In genomic region chr10:100743626-100744135, GRCh38 we compare ENCODE assay signal across 8 cellular contexts. TPM values are rescaled to one million over a fixed set of nuclear protein-coding genes. Genes with fewer than 3 reads are reported as not detected.
A peak's percentile ranks its signal among the peaks of the same experiment; 100 is the strongest.
DNase-seq lines count a peak whose midpoint lies in the region; ATAC-seq, FAIRE-seq and TF ChIP-seq lines count a peak whose summit lies in the region.

No MANE protein-coding gene starts in this region.

- no peaks in the 10 kb centered on the region for H3K79me2 ChIP-seq in endothelial cell of umbilical vein (ENCODE audit: control insufficient read depth, insufficient read depth, low read length)

- peaks cover 0 to 15% of the 10 kb centered on the region in 2 donors for H3K36me3 Mint-ChIP-seq in naive B cell

- peaks cover 0 to 7% (median 0%) of the 10 kb centered on the region in 7 donors for H3K9me3 Mint-ChIP-seq in naive B cell

- peak; percentile 60 for FAIRE-seq in endothelial cell of umbilical vein (lab: Jason Lieb, UNC)

- H3K4me2 ChIP-seq in endothelial cell of umbilical vein (ENCODE audit: insufficient read depth, low read length): no peak overlapping the region

- H2AFZ ChIP-seq in endothelial cell of umbilical vein (ENCODE audit: low read depth, low read length): no peak overlapping the region

- H3K4me1 Mint-ChIP-seq in naive B cell: peaks cover 43 to 66% (median 63%) of the 10 kb centered on the region in 3 donors

- POLR2A ChIA-PET in GM10248 (lab: Yijun Ruan, JAX) (no interaction called here), endothelial cell of umbilical vein (lab: Charles Lee) (no interaction called here)

- no peaks in the 10 kb centered on the region for H3K4me1 ChIP-seq in endothelial cell of umbilical vein (ENCODE audit: control insufficient read depth, extremely low read depth, insufficient read depth, low read length)

- no peak overlapping the region for H3K27ac ChIP-seq in endothelial cell of umbilical vein (ENCODE audit: insufficient read depth, low read depth, low read length)

- peak overlapping the region; percentile 62 to 82 (median 77) for H3K4me3 Mint-ChIP-seq in naive B cell

- H3K27ac Mint-ChIP-seq in naive B cell: peak overlapping the region in 2 of 6 donors; percentile 11 to 70

- H3K9me3 ChIP-seq in endothelial cell of umbilical vein (replicated peaks; ENCODE audit: control insufficient read depth, insufficient read depth, low read length): no peaks in the 10 kb centered on the region

- TF ChIP-seq POLR2A in endothelial cell of umbilical vein (IDR thresholded peaks at IDR 0.05; ENCODE audit: low read depth, low read length): no peak

- no peaks in the 10 kb centered on the region for H3K9me1 ChIP-seq in endothelial cell of umbilical vein (replicated peaks; ENCODE audit: control insufficient read depth, extremely low read depth, insufficient read depth, low read length)

- no peak overlapping the region for H3K4me3 ChIP-seq in endothelial cell of umbilical vein (replicated peaks in 1 of 3; ENCODE audit: insufficient read depth in 1 of 3, low read depth in 1 of 3, low read length in 3 of 3)

- no peaks in the 10 kb centered on the region for H3K36me3 ChIP-seq in endothelial cell of umbilical vein (ENCODE audit: control insufficient read depth in 2 of 2, extremely low read depth in 1 of 2, insufficient read depth in 2 of 2, low read length in 2 of 2)

- no peaks in the 10 kb centered on the region for H4K20me1 ChIP-seq in endothelial cell of umbilical vein (replicated peaks; ENCODE audit: control insufficient read depth, extremely low read depth, insufficient read depth, low read length)

- ATAC-seq in naive B cell (ENCODE audit: low read depth in 2 of 2) (peak; percentile 60 to 63), HG03571 (IDR thresholded peaks at IDR 0.05; ENCODE audit: unreplicated experiment) (no peak)

- BruUV-seq in endothelial cell of umbilical vein (replicated peaks; lab: Mats Ljungman, UMichigan): no TSS peak

- TF ChIP-seq CTCF in GM10248 (IDR thresholded peaks at IDR 0.05; ENCODE audit: control extremely low read depth, extremely low read depth, low read depth, missing control alignments) (peak; percentile 69), endothelial cell of umbilical vein (IDR thresholded peaks at IDR 0.05; ENCODE audit: extremely low read depth in 1 of 2, insufficient read depth in 1 of 2, low read depth in 1 of 2, low read length in 2 of 2) (peak; percentile 66 to 82)

- H3K9ac ChIP-seq in endothelial cell of umbilical vein (replicated peaks; ENCODE audit: extremely low read depth, insufficient read depth, low read length): no peak overlapping the region

- intact Hi-C loops in endothelial cell of umbilical vein (cut with micrococcal nuclease): loop anchor here (1.0 kb wide), 2 partner anchors 73 to 181 kb away; no protein-coding TSS in a partner anchor

- peaks cover 66 to 88% (median 81%) of the 10 kb centered on the region in 3 donors for H3K27me3 Mint-ChIP-seq in naive B cell

- peaks cover 87 to 96% of the 10 kb centered on the region in 2 experiments for H3K27me3 ChIP-seq in endothelial cell of umbilical vein (ENCODE audit: control insufficient read depth in 2 of 2, insufficient read depth in 2 of 2, low read length in 2 of 2)

- dilution Hi-C loops in endothelial cell of umbilical vein (cut with MboI; ENCODE audit: extremely low pct_ligation_motif_present, low sequenced_read_pairs): no loop called here

- peak; percentile 65 for DNase-seq in AG08395 (ENCODE audit: low spot score)
- DNase-seq in GM10248 (ENCODE audit: extremely low spot score): peak; percentile 79
- peak; percentile 11 for DNase-seq in NCI-H146 treated with DMSO at 0.1 percent for 48 hours (lab: John Stamatoyannopoulos, UW; ENCODE audit: unreplicated experiment)
- peak; percentile 20 to 30 for DNase-seq in activated CD4-positive, alpha-beta T cell treated with anti-CD3 and anti-CD28 coated beads for 24 hours (ENCODE audit: low read depth in 2 of 2)
- DNase-seq in endothelial cell of umbilical vein (ENCODE audit: low read depth, low spot score): peak; percentile 44
- DNase-seq in naive B cell: peak; percentile 35
- DNase-seq in DMS79 treated with DMSO at 0.1 percent for 48 hours (lab: John Stamatoyannopoulos, UW): no peak

- CTCF ChIA-PET in GM10248 (lab: Yijun Ruan, JAX) (interaction anchor here (0.7 to 4.7 kb wide), 48 partner anchors 10 to 342 kb away, joined by 3 to 39 read pairs (median 5); partner anchors contain the start of gene HIF1AN), endothelial cell of umbilical vein (lab: Charles Lee) (interaction anchor here (0.7 to 2.1 kb wide), 22 partner anchors 8 to 297 kb away, joined by 3 to 44 read pairs (median 4); partner anchors contain the start of gene HIF1AN)

TF ChIP-seq in endothelial cell of umbilical vein, 7 proteins besides CTCF, POLR2A, EP300 and RAD21:
- peak; percentile 5 for TF ChIP-seq EZH2 (IDR thresholded peaks at IDR 0.05; ENCODE audit: borderline replicate concordance, low read depth, low read length, severe bottlenecking)
- no peak for TF ChIP-seq POLR2AphosphoS5 (IDR thresholded peaks at IDR 0.05; ENCODE audit: insufficient read depth, low read depth, low read length)
- TF ChIP-seq JUN (IDR thresholded peaks at IDR 0.05; ENCODE audit: borderline replicate concordance, insufficient read depth, insufficient read length, low read depth): no peak

RNA-seq across cellular contexts. Expression of gene PAX2, which starts 1.7 kb away (rescaled TPM):
- total RNA-seq in endothelial cell of umbilical vein: not detected in 2 replicates
- polyA plus RNA-seq in endothelial cell of umbilical vein (not detected in 2 replicates), naive B cell (ENCODE audit: low read depth in 6 of 6) (not detected)
- not detected in 2 replicates for polyA plus RNA-seq in endothelial cell of umbilical vein (2011; cell fraction: cytosol; rRNA removed)
- polyA plus RNA-seq in endothelial cell of umbilical vein (2011; cell fraction: nucleus; rRNA removed): not detected in 2 replicates
- not detected in 2 replicates for polyA plus RNA-seq in endothelial cell of umbilical vein (2012)
- polyA minus RNA-seq in endothelial cell of umbilical vein: not detected in 2 replicates
- polyA minus RNA-seq in endothelial cell of umbilical vein (2011; cell fraction: cytosol; rRNA and poly(A)+ RNA removed): not detected
- not detected in 2 replicates for polyA minus RNA-seq in endothelial cell of umbilical vein (2011; cell fraction: nucleus; rRNA and poly(A)+ RNA removed)
